In genomic region chr2:239629936-239630617, GRCh38 we compare ENCODE assay signal across 1 cellular context.
TF ChIP-seq lines count a peak whose summit lies in the region.

No MANE protein-coding gene starts in this region.

TF ChIP-seq in GM23338, 12 proteins besides CTCF, POLR2A, EP300 and RAD21 (continued from another document):
- TF ChIP-seq ZNF462 (CRISPR knock-in tag; IDR thresholded peaks at IDR 0.05) = no peak
